ENCODE assay signal across 1 cellular context in genomic region chr5:95600557-95600956, GRCh38.
TF ChIP-seq lines count a peak whose summit lies in the region.

No MANE protein-coding gene starts in this region.

TF ChIP-seq in SK-N-SH treated with all-trans-retinoic acid at 6 μM for 48 hours, 23 proteins besides CTCF, POLR2A, EP300 and RAD21 (continued from another document):
- no peak for TF ChIP-seq POU6F1 (CRISPR knock-in tag; IDR thresholded peaks at IDR 0.05; ENCODE audit: borderline replicate concordance, low read depth)
